In genomic region chr11:62435741-62436485, GRCh38 we compare ENCODE assay signal across 13 cellular contexts. TPM values are rescaled to one million over a fixed set of nuclear protein-coding genes. Genes with fewer than 3 reads are reported as not detected.
DNase-seq lines count a peak whose midpoint lies in the region; ATAC-seq and TF ChIP-seq lines count a peak whose summit lies in the region.
"Had no signal": no experiment of that assay in that cellular context is flagged by ENCODE, and none has a peak within 500 bp of the region (broad histone marks: within the 10 kb centered on the region; RNA-seq: fewer than 3 reads in every experiment).

No MANE protein-coding gene starts in this region.

- peaks cover 38% of the 10 kb centered on the region for H3K4me1 Mint-ChIP-seq in brain
- peaks cover 25 to 45% (median 35%) of the 10 kb centered on the region in 7 donors for H3K4me1 Mint-ChIP-seq in naive thymus-derived CD4-positive, alpha-beta T cell

- H3K4me1 ChIP-seq in left ventricle myocardium inferior, result peaks cover 48% of the 10 kb centered on the region
- H3K4me1 ChIP-seq in naive thymus-derived CD4-positive, alpha-beta T cell (ENCODE audit: control insufficient read depth in 2 of 2, insufficient read depth in 2 of 2, low read length in 2 of 2), result peaks cover 0 to 16% of the 10 kb centered on the region in 2 donors
- H3K4me1 ChIP-seq in uterus, result peaks cover 10 to 35% of the 10 kb centered on the region in 2 donors

- peaks cover 19% of the 10 kb centered on the region for H3K27me3 Mint-ChIP-seq in brain
- H3K27me3 Mint-ChIP-seq in naive thymus-derived CD4-positive, alpha-beta T cell, result no peaks in the 10 kb centered on the region
- H3K27me3 Mint-ChIP-seq: activated naive CD8-positive, alpha-beta T cell treated with anti-CD3 and anti-CD28 coated beads for 36 hours had no signal

- H3K9me3 Mint-ChIP-seq in brain, result peaks cover 0 to 2% (median 0%) of the 10 kb centered on the region in 5 experiments
- no peaks in the 10 kb centered on the region for H3K9me3 Mint-ChIP-seq in naive thymus-derived CD4-positive, alpha-beta T cell
- H3K9me3 Mint-ChIP-seq: activated naive CD8-positive, alpha-beta T cell treated with anti-CD3 and anti-CD28 coated beads for 36 hours; HFFc6 had no signal

- intact Hi-C loops in left ventricle myocardium inferior (cut with micrococcal nuclease), result no loop called here
- intact Hi-C loops in cardiac septum (cut with DNase I), result no loop called here
- intact Hi-C loops in naive thymus-derived CD4-positive, alpha-beta T cell (cut with micrococcal nuclease), result no loop called here
- intact Hi-C loops in uterus (cut with DNase I; ENCODE audit: low total_unique reads), result no loop called here

- H3K27ac Mint-ChIP-seq in brain, result peak overlapping the region; percentile 59 to 95 (median 70)
- H3K27ac Mint-ChIP-seq in naive thymus-derived CD4-positive, alpha-beta T cell, result peak overlapping the region in 7 of 9 donors; percentile 55 to 91 (median 70)
- H3K27ac Mint-ChIP-seq: activated naive CD8-positive, alpha-beta T cell treated with anti-CD3 and anti-CD28 coated beads for 36 hours; HFFc6 had no signal

- POLR2A ChIA-PET in naive thymus-derived CD4-positive, alpha-beta T cell (lab: Charles Lee), result interaction anchor here (1.5 kb wide), 1 partner anchor 8 kb away, joined by 3 read pairs; no protein-coding TSS in a partner anchor

- TF ChIP-seq POLR2A in uterus (IDR thresholded peaks at IDR 0.05), result no peak

- CTCF ChIA-PET in naive thymus-derived CD4-positive, alpha-beta T cell (lab: Charles Lee), result interaction anchor here (1.0 kb wide), 2 partner anchors 11 to 13 kb away, joined by 4 read pairs; no protein-coding TSS in a partner anchor

- DNase-seq in left ventricle myocardium inferior (no peak), cardiac septum (ENCODE audit: low spot score) (no peak), uterus (peak in 1 of 2 donors; percentile 53)
- peak in 4 of 9 donors; percentile 21 to 40 (median 29) for DNase-seq in naive thymus-derived CD4-positive, alpha-beta T cell
- DNase-seq: activated naive CD8-positive, alpha-beta T cell treated with anti-CD3 and anti-CD28 coated beads for 36 hours; EL; HFFc6; NCI-H2029 treated with DMSO at 0.1 percent for 48 hours had no signal

- ATAC-seq in naive thymus-derived CD4-positive, alpha-beta T cell, result peak; percentile 73
- ATAC-seq in GM18870 (IDR thresholded peaks at IDR 0.05; ENCODE audit: unreplicated experiment) (no peak), GM21529 (IDR thresholded peaks at IDR 0.05; ENCODE audit: unreplicated experiment) (no peak), GM19455 (IDR thresholded peaks at IDR 0.05; ENCODE audit: unreplicated experiment) (no peak)

- H3K9me3 ChIP-seq in left ventricle myocardium inferior (replicated peaks), result no peaks in the 10 kb centered on the region
- H3K9me3 ChIP-seq in naive thymus-derived CD4-positive, alpha-beta T cell (ENCODE audit: control insufficient read depth in 2 of 3, low read length in 3 of 3), result no peaks in the 10 kb centered on the region
- H3K9me3 ChIP-seq in uterus, result no peaks in the 10 kb centered on the region

- no peak overlapping the region for H3K4me3 ChIP-seq in left ventricle myocardium inferior
- H3K4me3 ChIP-seq in naive thymus-derived CD4-positive, alpha-beta T cell (ENCODE audit: low read length), result no peak overlapping the region
- no peak overlapping the region for H3K4me3 ChIP-seq in uterus

- H3K4me3 Mint-ChIP-seq in brain, result peak overlapping the region in 4 of 5 experiments; percentile 14 to 47 (median 26)
- H3K4me3 Mint-ChIP-seq in naive thymus-derived CD4-positive, alpha-beta T cell, result peak overlapping the region in 5 of 10 donors; percentile 0 to 48 (median 19)
- H3K4me3 Mint-ChIP-seq: activated naive CD8-positive, alpha-beta T cell treated with anti-CD3 and anti-CD28 coated beads for 36 hours; HFFc6 had no signal

- TF ChIP-seq CTCF in left ventricle myocardium inferior (IDR thresholded peaks at IDR 0.05; ENCODE audit: borderline replicate concordance) (no peak), brain (conservative IDR thresholded peaks at IDR 0.05) (no peak), uterus (IDR thresholded peaks at IDR 0.05) (no peak)

- no peaks in the 10 kb centered on the region for H3K27me3 ChIP-seq in left ventricle myocardium inferior (ENCODE audit: low read depth)
- no peaks in the 10 kb centered on the region for H3K27me3 ChIP-seq in naive thymus-derived CD4-positive, alpha-beta T cell (ENCODE audit: control insufficient read depth in 2 of 2, insufficient read depth in 2 of 2, low read length in 2 of 2)
- H3K27me3 ChIP-seq in uterus, result no peaks in the 10 kb centered on the region

- H3K36me3 Mint-ChIP-seq in brain, result no peaks in the 10 kb centered on the region
- H3K36me3 Mint-ChIP-seq in naive thymus-derived CD4-positive, alpha-beta T cell, result no peaks in the 10 kb centered on the region
- H3K36me3 Mint-ChIP-seq: activated naive CD8-positive, alpha-beta T cell treated with anti-CD3 and anti-CD28 coated beads for 36 hours had no signal

- H3K36me3 ChIP-seq in left ventricle myocardium inferior (no peaks in the 10 kb centered on the region), uterus (no peaks in the 10 kb centered on the region)
- no peaks in the 10 kb centered on the region for H3K36me3 ChIP-seq in naive thymus-derived CD4-positive, alpha-beta T cell (ENCODE audit: control insufficient read depth in 2 of 3, insufficient read depth in 3 of 3, low read length in 3 of 3)

- H3K27ac ChIP-seq in left ventricle myocardium inferior (replicated peaks) (peak overlapping the region; percentile 73), uterus (peak overlapping the region; percentile 85 to 90)
- H3K27ac ChIP-seq in naive thymus-derived CD4-positive, alpha-beta T cell (ENCODE audit: low read depth, low read length), result peak overlapping the region; percentile 31

RNA-seq across cellular contexts. Expression of gene SCGB1A1, which starts 17.1 kb away (rescaled TPM):
- total RNA-seq in left ventricle myocardium inferior (not detected), cardiac septum (not detected), uterus (not detected)
- 24.1 TPM for polyA plus RNA-seq in brain (ENCODE audit: insufficient read depth, low read depth, low replicate concordance)
- total RNA-seq in naive thymus-derived CD4-positive, alpha-beta T cell, result not detected
- not detected for polyA plus RNA-seq in naive thymus-derived CD4-positive, alpha-beta T cell
- total RNA-seq: activated CD8-positive, alpha-beta memory T cell treated with anti-CD3 and anti-CD28 coated beads for 36 hours; activated naive CD8-positive, alpha-beta T cell treated with anti-CD3 and anti-CD28 coated beads for 36 hours; HFFc6 had no signal

Comparison
In these comparisons a context has a peak if more than half of its experiments do, and no peak if none do; other contexts are left out.
1. H3K27ac ChIP-seq: peak in every context shown above with its lines; median percentile 88 in uterus; 73 in left ventricle myocardium inferior; 31 in naive thymus-derived CD4-positive, alpha-beta T cell.